11 cellular contexts compared by ENCODE assay signal in the genomic region with DNA sequence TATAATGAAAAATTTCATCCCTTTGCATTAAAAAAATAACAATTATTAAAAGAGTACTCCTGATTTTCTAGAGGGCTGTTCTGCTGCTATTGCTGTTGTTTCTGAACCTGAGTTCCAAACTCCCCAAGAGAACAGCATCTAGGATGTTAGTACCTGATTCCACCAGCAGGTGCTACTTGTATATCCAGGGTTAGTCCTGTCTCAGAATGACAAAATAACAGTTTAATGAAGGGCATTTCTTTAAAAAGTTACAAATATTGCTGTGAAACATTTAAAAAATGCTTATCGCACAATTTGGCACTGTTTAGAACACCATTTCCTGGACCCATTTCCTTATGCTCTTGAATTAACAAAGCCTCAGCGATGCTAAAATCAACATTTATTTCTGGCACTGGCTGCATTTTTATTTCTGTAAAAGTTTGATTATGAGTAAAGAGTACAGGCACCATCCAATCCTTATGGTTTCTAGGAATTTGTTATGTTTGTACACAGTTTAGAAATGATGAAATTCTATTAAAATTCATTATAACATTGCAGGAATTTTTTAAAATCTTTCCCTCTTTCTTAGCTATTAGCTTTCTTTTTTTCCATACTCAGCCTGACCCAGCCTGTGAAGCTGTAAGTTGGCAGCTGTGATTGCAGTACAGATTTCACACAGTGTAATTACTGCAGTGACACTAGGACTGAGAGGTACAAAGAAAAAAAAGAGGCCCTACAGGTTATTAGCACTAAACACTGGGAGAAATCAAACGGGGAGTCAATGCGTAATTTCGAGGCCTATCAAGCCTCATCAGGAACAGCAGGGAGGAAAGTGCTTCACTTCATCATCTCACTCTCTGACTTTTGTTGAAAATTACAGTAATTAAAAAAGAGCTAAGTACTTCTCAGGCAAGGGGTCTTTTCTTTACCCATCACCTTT.
A peak's percentile ranks its signal among the peaks of the same experiment; 100 is the strongest.
DNase-seq lines count a peak whose midpoint lies in the region; ATAC-seq, FAIRE-seq and TF ChIP-seq lines count a peak whose summit lies in the region.
"Had no signal": no experiment of that assay in that cellular context is flagged by ENCODE, and none has a peak within 500 bp of the region (broad histone marks: within the 10 kb centered on the region; RNA-seq: fewer than 3 reads in every experiment).

No MANE protein-coding gene starts in this region.

- no peaks in the 10 kb centered on the region for H4K20me1 ChIP-seq in H9 (ENCODE audit: control insufficient read depth, insufficient read depth, insufficient read length)

- no CpG with 5 or more reads among the region's 5 CpGs for WGBS in H9 (ENCODE audit: extremely low coverage, insufficient read length, low lambda C conversion rate)
- WGBS in stomach, 5 donors: 44 to 65% (median 55%) methylated on average over 5 of the region's 5 CpGs

- H3K4me1 ChIP-seq in H9 (ENCODE audit: insufficient read depth, low read length) (no peaks in the 10 kb centered on the region), stomach (no peaks in the 10 kb centered on the region)
- H3K4me1 ChIP-seq: HAP-1 had no signal

- no peak overlapping the region for H3K14ac ChIP-seq in H9 (ENCODE audit: insufficient read depth, low read length)

- H3K18ac ChIP-seq in H9 (ENCODE audit: insufficient read length, low read depth, low read length): no peak overlapping the region

- H3K79me2 ChIP-seq in H9 (ENCODE audit: insufficient read depth, low read length): no peaks in the 10 kb centered on the region

- FAIRE-seq in frontal cortex (lab: Jason Lieb, UNC): no peak

- no peak for TF ChIP-seq EP300 in stomach (IDR thresholded peaks at IDR 0.05)

- H3K9ac ChIP-seq in H9 (ENCODE audit: extremely low read depth, insufficient read length, low read length): no peak overlapping the region

- H2AFZ ChIP-seq in H9 (ENCODE audit: low read length): no peak overlapping the region

- no peaks in the 10 kb centered on the region for H3K23me2 ChIP-seq in H9 (ENCODE audit: insufficient read length, low read depth, low read length, poor library complexity, severe bottlenecking)

- no peak overlapping the region for H3K27ac ChIP-seq in H9 (ENCODE audit: insufficient read length, low read depth, low read length)
- no peak overlapping the region for H3K27ac ChIP-seq in stomach

- H3K27me3 ChIP-seq in H9 (ENCODE audit: insufficient read depth, low read length) (no peaks in the 10 kb centered on the region), stomach (no peaks in the 10 kb centered on the region)

- no peak for ATAC-seq in GM19328 (IDR thresholded peaks at IDR 0.05; ENCODE audit: unreplicated experiment)
- ATAC-seq: CD8-positive, alpha-beta T cell had no signal

- no peaks in the 10 kb centered on the region for H3K36me3 Mint-ChIP-seq in H9 (ENCODE audit: insufficient read depth in 1 of 3, low read depth in 3 of 3)
- H3K36me3 Mint-ChIP-seq: CD8-positive, alpha-beta T cell had no signal

- no peak overlapping the region for H3T11ph ChIP-seq in H9 (ENCODE audit: low read length)

- H2BK15ac ChIP-seq in H9 (ENCODE audit: low read depth, low read length): no peak overlapping the region

- no peak overlapping the region for H3K4ac ChIP-seq in H9 (ENCODE audit: low read depth, low read length)

- no peak overlapping the region for H2BK5ac ChIP-seq in H9 (ENCODE audit: insufficient read length, low read length)

- H3K9me3 Mint-ChIP-seq in H9: no peaks in the 10 kb centered on the region
- H3K9me3 Mint-ChIP-seq: CD8-positive, alpha-beta T cell had no signal

- H3K4me2 ChIP-seq in H9 (ENCODE audit: insufficient read depth, insufficient read length, low read length): no peak overlapping the region

- no peak overlapping the region for H3K4me3 Mint-ChIP-seq in H9
- H3K4me3 Mint-ChIP-seq: CD8-positive, alpha-beta T cell had no signal

- no peak overlapping the region for H4K8ac ChIP-seq in H9 (replicated peaks; ENCODE audit: insufficient read length, low read depth, low read length)

- TF ChIP-seq CTCF in AG10803 (conservative IDR thresholded peaks at IDR 0.05; ENCODE audit: low read length) (peak; percentile 22; the same call in 1 of the 2 replicates), H9 (conservative IDR thresholded peaks at IDR 0.05) (peak; percentile 69), fibroblast of mammary gland (conservative IDR thresholded peaks at IDR 0.05; ENCODE audit: control insufficient read depth, insufficient read depth, low read depth, low read length) (peak; percentile 27), stomach (IDR thresholded peaks at IDR 0.05) (peak in 3 of 7 experiments; percentile 12 to 17 (median 16))

- no peaks in the 10 kb centered on the region for H3K27me3 Mint-ChIP-seq in H9 (ENCODE audit: low read depth)

- H3K36me3 ChIP-seq in stomach: no peaks in the 10 kb centered on the region
- H3K36me3 ChIP-seq: HAP-1 had no signal

- no peak overlapping the region for H4K91ac ChIP-seq in H9 (ENCODE audit: insufficient read length, low read depth, low read length)

- H3K4me3 ChIP-seq in AG10803 (ENCODE audit: low read length) (no peak overlapping the region), fibroblast of mammary gland (ENCODE audit: control insufficient read depth, low read depth, low read length) (no peak overlapping the region), stomach (no peak overlapping the region)
- H3K4me3 ChIP-seq: HAP-1 had no signal

- no peak overlapping the region for H2BK120ac ChIP-seq in H9 (ENCODE audit: low read depth, low read length, poor library complexity, severe bottlenecking)

- no peaks in the 10 kb centered on the region for H3K4me1 Mint-ChIP-seq in H9

- no peak overlapping the region for H2AK5ac ChIP-seq in H9 (ENCODE audit: insufficient read length, low read length)

- intact Hi-C loops in stomach (cut with DNase I; ENCODE audit: low total_unique reads): no loop called here

- H3K9me3 ChIP-seq in H9 (ENCODE audit: control insufficient read depth, low read depth, low read length): no peaks in the 10 kb centered on the region
- peaks cover 0 to 7% (median 0%) of the 10 kb centered on the region in 4 donors for H3K9me3 ChIP-seq in stomach
- H3K9me3 ChIP-seq: HAP-1 had no signal

- DNase-seq in AG10803 (ENCODE audit: low read depth) (no peak), H9 (no peak), NCI-H2227 (lab: John Stamatoyannopoulos, UW; ENCODE audit: unreplicated experiment) (peak; percentile 94), fibroblast of mammary gland (ENCODE audit: low read depth) (peak; percentile 0), stomach (no peak), frontal cortex (ENCODE audit: low spot score in 2 of 2) (no peak)
- DNase-seq in activated CD4-positive, CD25-positive, alpha-beta regulatory T cell (lab: John Stamatoyannopoulos, UW): no peak
- DNase-seq: CD8-positive, alpha-beta T cell; substantia nigra had no signal

- H3K79me1 ChIP-seq in H9 (ENCODE audit: insufficient read depth, low read depth, low read length, poor library complexity, severe bottlenecking): no peaks in the 10 kb centered on the region

- no peak overlapping the region for H3K23ac ChIP-seq in H9 (ENCODE audit: insufficient read length, low read depth, low read length)

- no peak overlapping the region for H2BK12ac ChIP-seq in H9 (ENCODE audit: insufficient read length, low read depth, low read length)

- TF ChIP-seq POLR2A in stomach (IDR thresholded peaks at IDR 0.05): no peak

- H2BK20ac ChIP-seq in H9 (ENCODE audit: low read depth, low read length, poor library complexity, severe bottlenecking): no peak overlapping the region

- H3K56ac ChIP-seq in H9 (ENCODE audit: insufficient read length, low read depth, low read length): no peak overlapping the region

- H3K27ac Mint-ChIP-seq in H9: peak overlapping the region in 1 of 3 experiments; percentile 68; a peak in 2 of 7 replicates
- H3K27ac Mint-ChIP-seq: CD8-positive, alpha-beta T cell had no signal

- H4K5ac ChIP-seq in H9 (ENCODE audit: insufficient read length, low read depth, low read length): no peak overlapping the region

Comparison
In these comparisons a context has a peak if more than half of its experiments do, and no peak if none do; other contexts are left out.
1. DNase-seq: peak in NCI-H2227 (single experiment) and fibroblast of mammary gland (single experiment); none in AG10803 (single experiment), H9 (single experiment), stomach (single experiment), activated CD4-positive, CD25-positive, alpha-beta regulatory T cell (0 of 4) and frontal cortex (0 of 2).